1 cellular context compared by ENCODE assay signal in the genomic region with DNA sequence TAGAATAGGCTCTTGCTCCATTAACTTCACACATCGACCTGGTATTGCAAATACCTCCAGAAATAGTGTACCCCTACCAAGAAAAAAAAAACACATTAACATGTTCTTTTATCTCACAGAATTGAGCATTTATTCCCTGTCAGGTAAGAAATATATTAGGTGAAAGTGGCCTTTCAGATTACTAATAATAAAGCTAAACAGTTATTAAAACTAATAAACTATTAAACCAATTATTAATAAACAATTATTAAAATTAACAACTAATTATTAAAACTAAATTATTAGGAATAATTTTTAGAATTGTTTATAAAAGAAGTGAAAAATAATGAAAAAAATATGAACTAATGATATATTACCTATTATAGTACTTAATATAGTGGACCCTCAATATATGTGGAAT.
A peak's percentile ranks its signal among the peaks of the same experiment; 100 is the strongest.
TF ChIP-seq lines count a peak whose summit lies in the region.

No MANE protein-coding gene starts in this region.

TF ChIP-seq in K562, 482 proteins besides CTCF, POLR2A, EP300 and RAD21:
- TF ChIP-seq SRSF3 (IDR thresholded peaks at IDR 0.05; ENCODE audit: insufficient read depth, low read length) (no peak), DACH1 (IDR thresholded peaks at IDR 0.05; ENCODE audit: partially characterized antibody) (peak; percentile 96), ZNF280B (CRISPR knock-in tag; IDR thresholded peaks at IDR 0.05) (no peak), REST (CRISPR knock-in tag; IDR thresholded peaks at IDR 0.05; ENCODE audit: low read depth) (no peak)
